Comparison of ENCODE assay signal across 7 cellular contexts in the genomic region with DNA sequence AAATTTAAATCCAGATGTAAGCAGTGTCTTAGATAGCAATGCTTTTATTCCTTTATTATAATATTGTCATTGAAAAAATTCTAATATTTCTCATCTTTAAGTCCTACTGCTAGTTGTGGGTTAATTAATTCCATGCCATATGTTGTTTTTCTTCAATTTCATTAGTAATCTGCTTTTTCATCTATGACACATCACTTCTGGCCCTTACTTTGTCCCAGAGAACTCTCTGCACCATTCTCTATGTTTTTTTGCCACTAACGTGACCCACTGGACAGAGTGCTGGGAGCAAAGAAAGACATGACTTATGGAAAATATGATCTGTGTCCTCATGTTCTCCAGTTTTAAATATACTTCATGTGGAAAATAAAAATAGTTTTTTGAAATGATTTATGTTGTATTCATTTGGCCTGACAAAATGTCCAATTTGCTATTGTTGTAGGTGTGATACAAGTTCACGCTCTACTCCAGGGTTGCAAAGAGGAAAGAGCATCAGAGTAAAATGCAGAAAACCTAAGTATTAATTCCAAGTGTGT.
DNase-seq lines count a peak whose midpoint lies in the region; FAIRE-seq and TF ChIP-seq lines count a peak whose summit lies in the region.
"Not testable (repeated sequence)": the region's sequence is repeated elsewhere in the genome, so short reads cannot be mapped to it uniquely, and the experiment has no call there.

No MANE protein-coding gene starts in this region.

- H3K27ac ChIP-seq in H1 (ENCODE audit: low read depth, low read length): not testable (repeated sequence)

- H4K5ac ChIP-seq in H1 (ENCODE audit: insufficient read length, low read depth, low read length): not testable (repeated sequence)

- H3K23me2 ChIP-seq in H1 (ENCODE audit: low read depth, low read length): not testable (repeated sequence)

- not testable (repeated sequence) for H2AK5ac ChIP-seq in H1 (ENCODE audit: low read depth, low read length)

- H3K14ac ChIP-seq in H1 (ENCODE audit: insufficient read length): not testable (repeated sequence)

- TF ChIP-seq POLR2A in H1 (IDR thresholded peaks at IDR 0.05; ENCODE audit: control extremely low read depth in 1 of 2, low read depth in 2 of 2, low read length in 2 of 2): not testable (repeated sequence)

- not testable (repeated sequence) for TF ChIP-seq RAD21 in H1 (IDR thresholded peaks at IDR 0.05 in 1 of 2, conservative IDR thresholded peaks at IDR 0.05 in 1 of 2; ENCODE audit: low read depth in 2 of 2, low read length in 2 of 2)

- H3K4me1 ChIP-seq in H1 (replicated peaks in 1 of 4; ENCODE audit: control insufficient read depth in 3 of 4, insufficient read depth in 4 of 4, low read length in 3 of 4); skeletal muscle satellite cell (ENCODE audit: control insufficient read depth, insufficient read depth, low read length): not testable (repeated sequence)

- H3K9ac ChIP-seq in H1 (replicated peaks in 1 of 4; ENCODE audit: extremely low read depth in 1 of 4, low read depth in 3 of 4, low read length in 3 of 4); skeletal muscle satellite cell (ENCODE audit: low read depth, low read length): not testable (repeated sequence)

- FAIRE-seq in H1 (lab: Jason Lieb, UNC): peak; percentile 60

- not testable (repeated sequence) for H3K4me3 ChIP-seq in H1 (ENCODE audit: extremely low read depth in 1 of 4, insufficient read depth in 2 of 4, low read depth in 3 of 4, low read length in 4 of 4); fibroblast of villous mesenchyme (ENCODE audit: low read depth, low read length); skeletal muscle satellite cell (ENCODE audit: low read length)

- not testable (repeated sequence) for H2AFZ ChIP-seq in H1 (ENCODE audit: low read length)

- not testable (repeated sequence) for H3K27me3 ChIP-seq in H1 (replicated peaks in 1 of 4; ENCODE audit: control insufficient read depth in 3 of 4, extremely low read depth in 1 of 4, insufficient read depth in 3 of 4, low read length in 3 of 4); skeletal muscle satellite cell (ENCODE audit: control insufficient read depth, insufficient read depth, low read length)

- H2BK12ac ChIP-seq in H1 (ENCODE audit: low read depth, low read length): not testable (repeated sequence)

- 81% methylated on average over 2 of the region's 2 CpGs; no CpG with 5 or more reads in 1 of the 2 experiments for WGBS in H1 (ENCODE audit: extremely low coverage in 1 of 2, insufficient coverage in 1 of 2, insufficient read length in 1 of 2, insufficient replicate concordance in 2 of 2, low coverage in 1 of 2, low lambda C conversion rate in 2 of 2, missing lambda C conversion rate in 1 of 2), 2 experiments

- not testable (repeated sequence) for H3K36me3 ChIP-seq in H1 (ENCODE audit: control insufficient read depth in 2 of 4, insufficient read depth in 4 of 4, low read length in 3 of 4); skeletal muscle satellite cell (ENCODE audit: insufficient read depth, low read length)

- H3K27ac Mint-ChIP-seq in HFFc6: not testable (repeated sequence)

- not testable (repeated sequence) for H4K91ac ChIP-seq in H1 (replicated peaks; ENCODE audit: insufficient read length, low read length)

- CTCF ChIA-PET in H1 (lab: Charles Lee; ENCODE audit: partially characterized antibody): interaction anchor here (0.6 to 0.8 kb wide), 2 partner anchors 128 to 664 kb away, joined by 4 to 5 read pairs; no protein-coding TSS in a partner anchor

- H3K4me3 Mint-ChIP-seq in HFFc6: not testable (repeated sequence)

- not testable (repeated sequence) for H2BK120ac ChIP-seq in H1 (replicated peaks; ENCODE audit: low read depth, low read length)

- H3K79me2 ChIP-seq in H1 (ENCODE audit: control insufficient read depth in 1 of 2, insufficient read depth in 2 of 2, low read length in 2 of 2): not testable (repeated sequence)

- not testable (repeated sequence) for TF ChIP-seq EP300 in H1 (IDR thresholded peaks at IDR 0.05; ENCODE audit: borderline replicate concordance in 1 of 2, low read depth in 2 of 2, low read length in 2 of 2)

- H3K79me1 ChIP-seq in H1 (ENCODE audit: low read depth, low read length): not testable (repeated sequence)

- H3K56ac ChIP-seq in H1 (replicated peaks; ENCODE audit: insufficient read length, low read depth, low read length): not testable (repeated sequence)

- not testable (repeated sequence) for H2BK20ac ChIP-seq in H1 (ENCODE audit: low read length)

- peaks cover 11% of the 10 kb centered on the region; the same call in 1 of the 2 replicates for H3K36me3 Mint-ChIP-seq in HFFc6 (ENCODE audit: low read depth)

- not testable (repeated sequence) for H2BK5ac ChIP-seq in H1 (ENCODE audit: low read depth, low read length)

- H3K18ac ChIP-seq in H1 (ENCODE audit: extremely low read depth, low read length): not testable (repeated sequence)

- not testable (repeated sequence) for TF ChIP-seq CTCF in HFFc6 (IDR thresholded peaks at IDR 0.05); H1 (IDR thresholded peaks at IDR 0.05; ENCODE audit: control extremely low read depth in 1 of 3, insufficient read depth in 1 of 3, low read depth in 1 of 3, low read length in 3 of 3); fibroblast of villous mesenchyme (IDR thresholded peaks at IDR 0.05; ENCODE audit: insufficient read depth, low read depth, low read length)

- not testable (repeated sequence) for H4K20me1 ChIP-seq in H1 (replicated peaks in 1 of 2; ENCODE audit: control insufficient read depth in 1 of 2, insufficient read depth in 2 of 2, low read length in 2 of 2)

- POLR2A ChIA-PET in H1 (lab: Charles Lee; ENCODE audit: partially characterized antibody): not testable (repeated sequence)

- DNase-seq in DMS 273 (lab: John Stamatoyannopoulos, UW; ENCODE audit: unreplicated experiment) (peak; percentile 60), HFFc6 (peak; percentile 17), NCI-H446 treated with DMSO at 0.1 percent for 48 hours (lab: John Stamatoyannopoulos, UW) (peak; percentile 50), amniotic epithelial cell (ENCODE audit: low read depth) (peak; percentile 6), fibroblast of villous mesenchyme (ENCODE audit: low read depth) (peak; percentile 8)
- not testable (repeated sequence) for DNase-seq in H1 (ENCODE audit: low read depth in 1 of 2, low spot score in 2 of 2)

- not testable (repeated sequence) for H3K27me3 Mint-ChIP-seq in HFFc6 (ENCODE audit: insufficient read depth)

- H4K8ac ChIP-seq in H1 (ENCODE audit: extremely low read depth, insufficient read depth, low read length): not testable (repeated sequence)

- not testable (repeated sequence) for H3K4ac ChIP-seq in H1 (replicated peaks; ENCODE audit: insufficient read length, low read depth, low read length)

- not testable (repeated sequence) for H2BK15ac ChIP-seq in H1 (ENCODE audit: low read length)

- not testable (repeated sequence) for H3K23ac ChIP-seq in H1 (ENCODE audit: insufficient read length)

- H3K9me3 ChIP-seq in H1 (ENCODE audit: insufficient read depth in 2 of 2, low read depth in 1 of 2, low read length in 1 of 2); skeletal muscle satellite cell (replicated peaks; ENCODE audit: low read length): not testable (repeated sequence)

- peaks cover 10% of the 10 kb centered on the region for H3K4me1 Mint-ChIP-seq in HFFc6 (ENCODE audit: low read depth)

- not testable (repeated sequence) for H3K4me2 ChIP-seq in H1 (ENCODE audit: insufficient read depth in 1 of 2, low read depth in 2 of 2, low read length in 2 of 2)
- H3K4me2 ChIP-seq in skeletal muscle satellite cell (ENCODE audit: low read length): peak overlapping the region; percentile 26

- not testable (repeated sequence) for H3K9me3 Mint-ChIP-seq in HFFc6
